14 cellular contexts compared by ENCODE assay signal in genomic region chr5:93245226-93245625, GRCh38.
"Had no signal": no experiment of that assay in that cellular context is flagged by ENCODE, and none has a peak within 500 bp of the region (broad histone marks: within the 10 kb centered on the region; RNA-seq: fewer than 3 reads in every experiment).

No MANE protein-coding gene starts in this region.

- H3K27me3 ChIP-seq: esophagus muscularis mucosa, gastroesophageal sphincter, heart right ventricle had no signal

- ATAC-seq: gastroesophageal sphincter; stimulated activated effector memory CD8-positive, alpha-beta T cell treated with anti-CD3 and anti-CD28 coated beads, Interleukin-12 subunit alpha, Interleukin-12 subunit beta, amount 100 ng/mL, for 72 hours had no signal

- H3K9me3 ChIP-seq: esophagus muscularis mucosa, gastroesophageal sphincter, heart right ventricle, thoracic aorta had no signal

- H3K36me3 ChIP-seq: esophagus muscularis mucosa, gastroesophageal sphincter, heart right ventricle, thoracic aorta, WERI-Rb-1 had no signal

- DNase-seq: activated CD4-positive, alpha-beta T cell treated with anti-CD3 and anti-CD28 coated beads for 1 hour; activated CD4-positive, alpha-beta T cell treated with anti-CD3 and anti-CD28 coated beads, Interleukin-2, amount 50 U/mL, for 4 hours; activated gamma-delta T cell treated with Interleukin-2 at 50 U/mL for 16 hours; dermis blood vessel endothelial cell; effector memory CD4-positive, alpha-beta T cell; heart right ventricle; stimulated activated CD4-positive, alpha-beta T cell treated with anti-CD3 and anti-CD28 coated beads, Interleukin-4, amount 100 ng/mL, for 24 hours; T-helper 2 cell; WERI-Rb-1 had no signal

- H3K27ac ChIP-seq: thoracic aorta, WERI-Rb-1 had no signal

- H3K4me3 ChIP-seq: esophagus muscularis mucosa, gastroesophageal sphincter, heart right ventricle, skin epidermis, thoracic aorta had no signal
